Comparison of ENCODE assay signal across 17 cellular contexts in the genomic region with DNA sequence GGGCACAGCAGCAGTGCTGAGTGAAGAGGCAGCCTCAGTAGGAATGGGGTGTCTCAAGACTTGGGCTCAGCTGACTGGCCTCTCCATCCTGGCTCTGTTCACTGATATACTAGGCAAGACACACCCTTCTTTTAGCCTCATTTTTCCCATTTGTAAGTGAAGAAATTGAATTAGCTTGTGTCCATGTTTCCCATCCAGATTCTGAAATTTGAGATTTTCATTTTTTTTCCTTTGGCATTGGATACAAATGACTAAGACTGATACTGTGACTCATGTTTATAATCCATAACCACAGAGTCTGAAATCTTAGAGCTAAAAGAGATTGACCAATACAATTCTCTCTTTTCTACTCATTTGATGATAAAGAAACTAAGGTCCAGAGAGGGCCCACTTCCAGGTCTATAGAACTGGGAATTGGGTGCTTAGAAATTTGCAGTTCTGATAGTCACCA.
DNase-seq lines count a peak whose midpoint lies in the region; ATAC-seq, FAIRE-seq and TF ChIP-seq lines count a peak whose summit lies in the region.
"Had no signal": no experiment of that assay in that cellular context is flagged by ENCODE, and none has a peak within 500 bp of the region (broad histone marks: within the 10 kb centered on the region; RNA-seq: fewer than 3 reads in every experiment).

No MANE protein-coding gene starts in this region.

- H3K27ac Mint-ChIP-seq in activated CD8-positive, alpha-beta T cell treated with anti-CD3 and anti-CD28 coated beads, Interleukin-2, amount 10 ng/mL, durations not matched to agents 7 days and 5 days: no peak overlapping the region

- H3K9me3 Mint-ChIP-seq in activated CD8-positive, alpha-beta T cell treated with anti-CD3 and anti-CD28 coated beads, Interleukin-2, amount 10 ng/mL, durations not matched to agents 7 days and 5 days (ENCODE audit: insufficient read depth): no peaks in the 10 kb centered on the region
- H3K9me3 Mint-ChIP-seq: central memory CD8-positive, alpha-beta T cell had no signal

- H3K36me3 Mint-ChIP-seq in activated CD8-positive, alpha-beta T cell treated with anti-CD3 and anti-CD28 coated beads, Interleukin-2, amount 10 ng/mL, durations not matched to agents 7 days and 5 days (ENCODE audit: low read depth): peaks cover 2% of the 10 kb centered on the region

- H3K27ac ChIP-seq in ascending aorta: no peak overlapping the region
- H3K27ac ChIP-seq: C4-2B, SJSA1 had no signal

- intact Hi-C loops in mucosa of descending colon (cut with DNase I, micrococcal nuclease): no loop called here
- intact Hi-C loops in ascending aorta (cut with DNase I): no loop called here

- DNase-seq in AG09309 (ENCODE audit: low read depth) (peak; percentile 73), HTR-8/SVneo (ENCODE audit: insufficient read length, low spot score) (peak; percentile 28), dedifferentiated amniotic fluid mesenchymal stem cell (ENCODE audit: extremely low spot score) (peak; percentile 95), mucosa of descending colon (no peak), GM19239 (ENCODE audit: insufficient read length, low spot score) (no peak), ascending aorta (ENCODE audit: low spot score in 2 of 2) (no peak)
- DNase-seq in activated CD8-positive, alpha-beta T cell treated with anti-CD3 and anti-CD28 coated beads, Interleukin-2, amount 10 ng/mL, durations not matched to agents 7 days and 5 days: no peak
- DNase-seq: activated CD4-positive, alpha-beta T cell treated with anti-CD3 and anti-CD28 coated beads for 1 hour; GF-D8; NCI-H1417 treated with DMSO at 0.1 percent for 48 hours; NCI-H69; stimulated activated CD4-positive, alpha-beta T cell treated with anti-CD3 and anti-CD28 coated beads, Interleukin-15, amount 100 ng/mL, for 24 hours had no signal

- FAIRE-seq in HTR-8/SVneo (lab: Jason Lieb, UNC): no peak
- no peak for FAIRE-seq in GM19239 (lab: Jason Lieb, UNC)

- H3K27me3 ChIP-seq in ascending aorta: no peaks in the 10 kb centered on the region
- H3K27me3 ChIP-seq: SJSA1 had no signal

- H3K4me3 ChIP-seq in AG09309 (ENCODE audit: control insufficient read depth, low read depth, low read length) (no peak overlapping the region), mucosa of descending colon (no peak overlapping the region), ascending aorta (no peak overlapping the region)
- H3K4me3 ChIP-seq: SJSA1 had no signal

- H3K27me3 Mint-ChIP-seq in activated CD8-positive, alpha-beta T cell treated with anti-CD3 and anti-CD28 coated beads, Interleukin-2, amount 10 ng/mL, durations not matched to agents 7 days and 5 days (ENCODE audit: low read depth): no peaks in the 10 kb centered on the region
- H3K27me3 Mint-ChIP-seq: central memory CD8-positive, alpha-beta T cell had no signal

- CTCF ChIA-PET in activated CD8-positive, alpha-beta T cell treated with anti-CD3 and anti-CD28 coated beads, Interleukin-2, amount 10 ng/mL, durations not matched to agents 7 days and 5 days (lab: Charles Lee): interaction anchor here (0.9 kb wide), 1 partner anchor 9 kb away, joined by 3 read pairs; no protein-coding TSS in a partner anchor

- H3K4me1 Mint-ChIP-seq in activated CD8-positive, alpha-beta T cell treated with anti-CD3 and anti-CD28 coated beads, Interleukin-2, amount 10 ng/mL, durations not matched to agents 7 days and 5 days (ENCODE audit: low read depth): no peaks in the 10 kb centered on the region

- H3K9me3 ChIP-seq in mucosa of descending colon: no peaks in the 10 kb centered on the region
- no peaks in the 10 kb centered on the region for H3K9me3 ChIP-seq in ascending aorta
- H3K9me3 ChIP-seq: SJSA1 had no signal

- H3K4me3 Mint-ChIP-seq in activated CD8-positive, alpha-beta T cell treated with anti-CD3 and anti-CD28 coated beads, Interleukin-2, amount 10 ng/mL, durations not matched to agents 7 days and 5 days: no peak overlapping the region
- H3K4me3 Mint-ChIP-seq: central memory CD8-positive, alpha-beta T cell had no signal

- POLR2A ChIA-PET in activated CD8-positive, alpha-beta T cell treated with anti-CD3 and anti-CD28 coated beads, Interleukin-2, amount 10 ng/mL, durations not matched to agents 7 days and 5 days (lab: Charles Lee): no interaction called here

- TF ChIP-seq CTCF in AG09309 (IDR thresholded peaks at IDR 0.05; ENCODE audit: control insufficient read depth, insufficient read depth, low read depth, low read length, missing control alignments): no peak
- TF ChIP-seq CTCF in mucosa of descending colon (IDR thresholded peaks at IDR 0.05): no peak
- no peak for TF ChIP-seq CTCF in ascending aorta (IDR thresholded peaks at IDR 0.05)

- H3K36me3 ChIP-seq in mucosa of descending colon (ENCODE audit: low read depth) (no peaks in the 10 kb centered on the region), ascending aorta (peaks cover 0 to 4% of the 10 kb centered on the region in 2 donors)
- H3K36me3 ChIP-seq: SJSA1 had no signal

- H3K4me1 ChIP-seq in mucosa of descending colon (ENCODE audit: low read depth) (no peaks in the 10 kb centered on the region), ascending aorta (no peaks in the 10 kb centered on the region)
- H3K4me1 ChIP-seq: SJSA1 had no signal

- ATAC-seq in mucosa of descending colon (peak; percentile 41), GM18517 (IDR thresholded peaks at IDR 0.05; ENCODE audit: unreplicated experiment) (no peak)
- ATAC-seq in activated CD8-positive, alpha-beta T cell treated with anti-CD3 and anti-CD28 coated beads, Interleukin-2, amount 10 ng/mL, durations not matched to agents 7 days and 5 days: no peak
- ATAC-seq: left lobe of liver had no signal

Comparison
In these comparisons a context has a peak if more than half of its experiments do, and no peak if none do; other contexts are left out.
1. DNase-seq: peak in AG09309 (single experiment), HTR-8/SVneo (single experiment) and dedifferentiated amniotic fluid mesenchymal stem cell (single experiment); none in mucosa of descending colon (0 of 3), GM19239 (single experiment), activated CD8-positive, alpha-beta T cell treated with anti-CD3 and anti-CD28 coated beads, Interleukin-2, amount 10 ng/mL, durations not matched to agents 7 days and 5 days (single experiment) and ascending aorta (0 of 2).